8 cellular contexts compared by ENCODE assay signal in the genomic region with DNA sequence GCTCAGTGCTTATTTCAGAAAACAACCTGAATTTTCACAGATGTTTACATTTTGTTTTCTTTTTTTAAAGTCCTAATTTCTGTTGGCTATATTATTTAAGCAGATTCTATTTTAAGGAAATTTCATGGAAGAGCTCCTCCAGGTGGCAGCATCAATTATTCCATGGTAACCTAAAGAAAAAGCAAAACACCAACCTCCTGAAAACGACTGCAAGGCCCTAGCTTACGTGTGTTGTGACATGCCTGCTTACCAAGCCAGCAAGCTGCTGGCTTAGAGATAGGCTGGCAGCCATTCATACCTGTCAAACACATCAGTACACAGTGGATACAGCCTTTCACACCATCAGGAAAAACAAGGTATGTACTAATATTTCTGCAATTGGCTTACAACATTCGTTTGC.
DNase-seq lines count a peak whose midpoint lies in the region; ATAC-seq and TF ChIP-seq lines count a peak whose summit lies in the region.

No MANE protein-coding gene starts in this region.

- no peak overlapping the region for H3K4me3 ChIP-seq in choroid plexus epithelial cell (ENCODE audit: low read depth, low read length)
- H3K4me3 ChIP-seq in lower lobe of right lung: no peak overlapping the region
- no peak overlapping the region for H3K4me3 ChIP-seq in tibial artery

- no peaks in the 10 kb centered on the region for H3K27me3 Mint-ChIP-seq in CD4-positive, alpha-beta T cell
- H3K27me3 Mint-ChIP-seq in activated CD4-positive, alpha-beta T cell treated with anti-CD3 and anti-CD28 coated beads, Interleukin-2, amount 10 ng/mL, durations not matched to agents 7 days and 5 days: no peaks in the 10 kb centered on the region

- CTCF ChIA-PET in CD4-positive, alpha-beta T cell (lab: Charles Lee): interaction anchor here (1.0 to 3.2 kb wide), 7 partner anchors 11 to 298 kb away, joined by 3 to 25 read pairs (median 4); no protein-coding TSS in a partner anchor
- CTCF ChIA-PET in activated CD4-positive, alpha-beta T cell treated with anti-CD3 and anti-CD28 coated beads, Interleukin-2, amount 10 ng/mL, durations not matched to agents 7 days and 5 days (lab: Charles Lee): interaction anchor here (0.8 to 1.1 kb wide), 2 partner anchors 37 to 47 kb away, joined by 3 to 4 read pairs; no protein-coding TSS in a partner anchor

- peak overlapping the region; percentile 51 for H3K27ac Mint-ChIP-seq in CD4-positive, alpha-beta T cell
- H3K27ac Mint-ChIP-seq in activated CD4-positive, alpha-beta T cell treated with anti-CD3 and anti-CD28 coated beads, Interleukin-2, amount 10 ng/mL, durations not matched to agents 7 days and 5 days: no peak overlapping the region

- no peak overlapping the region for H3K4me3 Mint-ChIP-seq in CD4-positive, alpha-beta T cell
- no peak overlapping the region for H3K4me3 Mint-ChIP-seq in activated CD4-positive, alpha-beta T cell treated with anti-CD3 and anti-CD28 coated beads, Interleukin-2, amount 10 ng/mL, durations not matched to agents 7 days and 5 days

- H3K4me1 Mint-ChIP-seq in CD4-positive, alpha-beta T cell (ENCODE audit: low read depth): peaks cover 72% of the 10 kb centered on the region
- peaks cover 46% of the 10 kb centered on the region for H3K4me1 Mint-ChIP-seq in activated CD4-positive, alpha-beta T cell treated with anti-CD3 and anti-CD28 coated beads, Interleukin-2, amount 10 ng/mL, durations not matched to agents 7 days and 5 days

- H3K36me3 ChIP-seq in lower lobe of right lung (peaks cover 69% of the 10 kb centered on the region), tibial artery (peaks cover 30 to 42% (median 36%) of the 10 kb centered on the region in 3 donors)

- DNase-seq in CD4-positive, alpha-beta T cell: no peak
- peak; percentile 13 for DNase-seq in M059J (ENCODE audit: low read depth)
- peak; percentile 83 for DNase-seq in choroid plexus epithelial cell (ENCODE audit: low read depth)
- DNase-seq in lower lobe of right lung: no peak
- no peak for DNase-seq in putamen (ENCODE audit: low spot score)
- no peak for DNase-seq in activated CD4-positive, alpha-beta T cell treated with anti-CD3 and anti-CD28 coated beads, Interleukin-2, amount 10 ng/mL, durations not matched to agents 7 days and 5 days
- DNase-seq in tibial artery: no peak

- H3K27me3 ChIP-seq in CD4-positive, alpha-beta T cell (ENCODE audit: control insufficient read depth, insufficient read depth, low read length): no peaks in the 10 kb centered on the region
- H3K27me3 ChIP-seq in lower lobe of right lung (ENCODE audit: low read depth): no peaks in the 10 kb centered on the region
- no peaks in the 10 kb centered on the region for H3K27me3 ChIP-seq in tibial artery

- POLR2A ChIA-PET in CD4-positive, alpha-beta T cell (lab: Charles Lee): interaction anchor here (0.7 to 4.0 kb wide), 7 partner anchors 8 to 46 kb away, joined by 3 to 23 read pairs (median 4); no protein-coding TSS in a partner anchor
- POLR2A ChIA-PET in activated CD4-positive, alpha-beta T cell treated with anti-CD3 and anti-CD28 coated beads, Interleukin-2, amount 10 ng/mL, durations not matched to agents 7 days and 5 days (lab: Charles Lee): no interaction called here

- no peaks in the 10 kb centered on the region for H3K9me3 ChIP-seq in CD4-positive, alpha-beta T cell (ENCODE audit: control insufficient read depth, low read length)
- no peaks in the 10 kb centered on the region for H3K9me3 ChIP-seq in lower lobe of right lung
- no peaks in the 10 kb centered on the region for H3K9me3 ChIP-seq in tibial artery

- ATAC-seq in CD4-positive, alpha-beta T cell (ENCODE audit: poor library complexity): peak; percentile 56
- ATAC-seq in lower lobe of right lung (peak; percentile 30 to 60), HG03039 (IDR thresholded peaks at IDR 0.05; ENCODE audit: unreplicated experiment) (no peak)

- H3K4me1 ChIP-seq in lower lobe of right lung (no peaks in the 10 kb centered on the region), tibial artery (peaks cover 0 to 5% (median 0%) of the 10 kb centered on the region in 4 donors)

- H3K36me3 Mint-ChIP-seq in CD4-positive, alpha-beta T cell (ENCODE audit: low read depth): peaks cover 90% of the 10 kb centered on the region
- peaks cover 77% of the 10 kb centered on the region for H3K36me3 Mint-ChIP-seq in activated CD4-positive, alpha-beta T cell treated with anti-CD3 and anti-CD28 coated beads, Interleukin-2, amount 10 ng/mL, durations not matched to agents 7 days and 5 days (ENCODE audit: low read depth)

- no peak for TF ChIP-seq CTCF in CD4-positive, alpha-beta T cell (IDR thresholded peaks at IDR 0.05)
- TF ChIP-seq CTCF in choroid plexus epithelial cell (conservative IDR thresholded peaks at IDR 0.05; ENCODE audit: low read depth, low read length): peak; percentile 63
- peak; percentile 19 for TF ChIP-seq CTCF in lower lobe of right lung (IDR thresholded peaks at IDR 0.05)
- peak in 1 of 2 experiments; percentile 19 for TF ChIP-seq CTCF in tibial artery (IDR thresholded peaks at IDR 0.05)

- H3K27ac ChIP-seq in CD4-positive, alpha-beta T cell (ENCODE audit: low read depth, low read length): no peak overlapping the region
- H3K27ac ChIP-seq in lower lobe of right lung: no peak overlapping the region
- no peak overlapping the region for H3K27ac ChIP-seq in tibial artery

- no peaks in the 10 kb centered on the region for H3K9me3 Mint-ChIP-seq in CD4-positive, alpha-beta T cell
- H3K9me3 Mint-ChIP-seq in activated CD4-positive, alpha-beta T cell treated with anti-CD3 and anti-CD28 coated beads, Interleukin-2, amount 10 ng/mL, durations not matched to agents 7 days and 5 days: no peaks in the 10 kb centered on the region

- intact Hi-C loops in CD4-positive, alpha-beta T cell (cut with DNase I, micrococcal nuclease): no loop called here
- intact Hi-C loops in lower lobe of right lung (cut with DNase I) (no loop called here), tibial artery (cut with DNase I; ENCODE audit: low total_unique reads) (no loop called here)

Comparison
In these comparisons a context has a peak if more than half of its experiments do, and no peak if none do; other contexts are left out.
1. DNase-seq: peak in M059J (single experiment) and choroid plexus epithelial cell (single experiment); none in CD4-positive, alpha-beta T cell (0 of 10), lower lobe of right lung (single experiment), putamen (single experiment), activated CD4-positive, alpha-beta T cell treated with anti-CD3 and anti-CD28 coated beads, Interleukin-2, amount 10 ng/mL, durations not matched to agents 7 days and 5 days (single experiment) and tibial artery (0 of 2).